In the genomic region with DNA sequence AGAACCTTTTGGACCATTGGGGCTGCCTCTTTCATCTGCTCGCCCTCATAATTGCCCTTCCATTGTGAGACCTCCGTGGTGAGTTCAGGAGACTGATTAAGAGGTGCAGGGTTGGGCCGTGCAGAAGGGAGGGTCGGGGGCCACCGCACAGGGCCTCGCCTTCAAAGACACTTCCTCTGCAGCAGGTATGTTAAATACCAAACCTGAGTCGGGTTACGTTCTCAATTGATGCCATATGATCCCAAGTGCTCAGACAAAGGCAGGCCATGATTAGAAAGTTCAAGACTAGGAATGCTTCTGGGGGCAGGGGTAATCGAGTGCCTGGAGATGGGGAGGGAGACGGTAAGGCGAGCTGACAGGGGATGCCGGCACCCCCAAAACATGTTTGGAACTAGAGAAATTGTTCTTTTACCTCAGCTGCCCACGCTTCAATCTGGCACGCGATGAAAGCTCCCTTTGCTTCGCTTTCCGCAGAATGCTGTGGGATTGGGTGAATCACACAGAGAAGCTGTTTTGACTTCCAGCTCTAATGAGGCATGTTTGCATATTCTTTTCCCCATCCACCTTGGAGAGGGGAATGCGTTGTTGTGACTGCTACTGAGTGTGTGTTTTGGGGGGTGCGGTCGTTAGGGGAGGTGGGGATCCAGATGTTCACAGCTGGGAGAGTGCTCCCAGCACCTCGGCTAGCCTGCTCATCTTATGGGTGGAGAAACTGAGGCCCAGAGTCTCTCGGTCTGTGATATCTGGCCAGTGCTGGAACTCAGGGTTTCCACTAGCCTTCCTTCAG, we compare ENCODE assay signal across 1 cellular context.
TF ChIP-seq lines count a peak whose summit lies in the region.

No MANE protein-coding gene starts in this region.

TF ChIP-seq in WTC11, 78 proteins besides CTCF, POLR2A, EP300 and RAD21 (continued from another document):
- TF ChIP-seq, protein P1, sequence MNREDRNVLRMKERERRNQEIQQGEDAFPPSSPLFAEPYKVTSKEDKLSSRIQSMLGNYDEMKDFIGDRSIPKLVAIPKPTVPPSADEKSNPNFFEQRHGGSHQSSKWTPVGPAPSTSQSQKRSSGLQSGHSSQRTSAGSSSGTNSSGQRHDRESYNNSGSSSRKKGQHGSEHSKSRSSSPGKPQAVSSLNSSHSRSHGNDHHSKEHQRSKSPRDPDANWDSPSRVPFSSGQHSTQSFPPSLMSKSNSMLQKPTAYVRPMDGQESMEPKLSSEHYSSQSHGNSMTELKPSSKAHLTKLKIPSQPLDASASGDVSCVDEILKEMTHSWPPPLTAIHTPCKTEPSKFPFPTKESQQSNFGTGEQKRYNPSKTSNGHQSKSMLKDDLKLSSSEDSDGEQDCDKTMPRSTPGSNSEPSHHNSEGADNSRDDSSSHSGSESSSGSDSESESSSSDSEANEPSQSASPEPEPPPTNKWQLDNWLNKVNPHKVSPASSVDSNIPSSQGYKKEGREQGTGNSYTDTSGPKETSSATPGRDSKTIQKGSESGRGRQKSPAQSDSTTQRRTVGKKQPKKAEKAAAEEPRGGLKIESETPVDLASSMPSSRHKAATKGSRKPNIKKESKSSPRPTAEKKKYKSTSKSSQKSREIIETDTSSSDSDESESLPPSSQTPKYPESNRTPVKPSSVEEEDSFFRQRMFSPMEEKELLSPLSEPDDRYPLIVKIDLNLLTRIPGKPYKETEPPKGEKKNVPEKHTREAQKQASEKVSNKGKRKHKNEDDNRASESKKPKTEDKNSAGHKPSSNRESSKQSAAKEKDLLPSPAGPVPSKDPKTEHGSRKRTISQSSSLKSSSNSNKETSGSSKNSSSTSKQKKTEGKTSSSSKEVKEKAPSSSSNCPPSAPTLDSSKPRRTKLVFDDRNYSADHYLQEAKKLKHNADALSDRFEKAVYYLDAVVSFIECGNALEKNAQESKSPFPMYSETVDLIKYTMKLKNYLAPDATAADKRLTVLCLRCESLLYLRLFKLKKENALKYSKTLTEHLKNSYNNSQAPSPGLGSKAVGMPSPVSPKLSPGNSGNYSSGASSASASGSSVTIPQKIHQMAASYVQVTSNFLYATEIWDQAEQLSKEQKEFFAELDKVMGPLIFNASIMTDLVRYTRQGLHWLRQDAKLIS (CRISPR knock-in tag; IDR thresholded peaks at IDR 0.05; ENCODE audit: borderline replicate concordance): no peak
- TF ChIP-seq SMAD3 (CRISPR knock-in tag; IDR thresholded peaks at IDR 0.05; ENCODE audit: borderline replicate concordance) (no peak), ETV6 (CRISPR knock-in tag; IDR thresholded peaks at IDR 0.05) (0 out of 2 replicates have a peak, but pooled peaks have one; percentile 44), ZNF396 (CRISPR knock-in tag; IDR thresholded peaks at IDR 0.05; ENCODE audit: borderline replicate concordance) (no peak), TEAD4 (CRISPR knock-in tag; IDR thresholded peaks at IDR 0.05) (no peak)
